8 cellular contexts compared by ENCODE assay signal in the genomic region with DNA sequence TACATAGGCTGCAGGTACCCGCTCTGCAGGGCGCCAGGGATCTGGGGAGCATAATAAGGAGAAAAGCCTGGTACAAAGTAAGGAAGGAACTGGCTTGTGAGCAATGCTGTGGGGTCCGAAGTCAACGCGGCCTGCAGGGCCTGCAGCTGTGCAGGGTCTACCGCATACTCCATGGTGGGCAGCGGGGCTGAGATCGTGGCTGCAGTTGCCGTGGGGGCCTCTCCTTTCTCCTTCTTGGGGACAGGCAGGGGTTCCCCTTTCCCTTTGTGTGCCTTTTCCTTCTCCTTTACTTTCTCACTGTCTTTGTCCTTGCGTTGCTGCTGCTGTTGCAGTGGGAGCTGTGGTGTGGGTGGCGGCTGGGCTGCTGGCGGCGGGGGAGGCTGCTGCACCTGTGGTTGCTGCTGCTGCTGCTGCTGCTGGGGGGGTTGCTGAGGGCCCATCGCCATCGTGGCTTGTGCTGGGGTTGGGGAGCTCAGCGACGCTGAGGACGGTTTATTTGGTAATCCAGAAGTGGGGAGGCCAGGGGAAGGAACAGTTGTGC.
DNase-seq lines count a peak whose midpoint lies in the region; ATAC-seq and TF ChIP-seq lines count a peak whose summit lies in the region.

No MANE protein-coding gene starts in this region.

- H3K9me3 ChIP-seq in iPS-15b (ENCODE audit: control insufficient read depth, insufficient read depth, low read length), result no peaks in the 10 kb centered on the region

- peaks cover 7% of the 10 kb centered on the region for H3K4me1 ChIP-seq in iPS-15b (ENCODE audit: control insufficient read depth, insufficient read depth, low read length)

- H3K9me3 Mint-ChIP-seq in activated CD4-positive, alpha-beta T cell treated with anti-CD3 and anti-CD28 coated beads for 36 hours (ENCODE audit: low read depth), result no peaks in the 10 kb centered on the region
- H3K9me3 Mint-ChIP-seq in activated CD8-positive, alpha-beta T cell treated with anti-CD3 and anti-CD28 coated beads for 36 hours, result no peaks in the 10 kb centered on the region
- H3K9me3 Mint-ChIP-seq in stimulated activated naive CD8-positive, alpha-beta T cell treated with anti-CD3 and anti-CD28 coated beads, Interleukin-15, amount 100 ng/mL, for 72 hours, result no peaks in the 10 kb centered on the region

- POLR2A ChIA-PET in activated CD4-positive, alpha-beta T cell treated with anti-CD3 and anti-CD28 coated beads for 36 hours (lab: Charles Lee), result no interaction called here
- POLR2A ChIA-PET in activated CD8-positive, alpha-beta T cell treated with anti-CD3 and anti-CD28 coated beads for 36 hours (lab: Charles Lee), result no interaction called here

- peaks cover 28% of the 10 kb centered on the region for H3K27me3 Mint-ChIP-seq in activated CD4-positive, alpha-beta T cell treated with anti-CD3 and anti-CD28 coated beads for 36 hours
- peaks cover 20% of the 10 kb centered on the region for H3K27me3 Mint-ChIP-seq in activated CD8-positive, alpha-beta T cell treated with anti-CD3 and anti-CD28 coated beads for 36 hours
- peaks cover 14% of the 10 kb centered on the region for H3K27me3 Mint-ChIP-seq in stimulated activated naive CD8-positive, alpha-beta T cell treated with anti-CD3 and anti-CD28 coated beads, Interleukin-15, amount 100 ng/mL, for 72 hours

- H3K36me3 ChIP-seq in iPS-15b (ENCODE audit: control insufficient read depth, insufficient read depth, low read length), result no peaks in the 10 kb centered on the region

- H3K4me3 ChIP-seq in iPS-15b (ENCODE audit: low read depth, low read length), result peak overlapping the region; percentile 77

- no peaks in the 10 kb centered on the region for H3K36me3 Mint-ChIP-seq in activated CD4-positive, alpha-beta T cell treated with anti-CD3 and anti-CD28 coated beads for 36 hours (ENCODE audit: low read depth)
- no peaks in the 10 kb centered on the region for H3K36me3 Mint-ChIP-seq in activated CD8-positive, alpha-beta T cell treated with anti-CD3 and anti-CD28 coated beads for 36 hours (ENCODE audit: low read depth)

- peaks cover 17% of the 10 kb centered on the region for H3K4me1 Mint-ChIP-seq in activated CD4-positive, alpha-beta T cell treated with anti-CD3 and anti-CD28 coated beads for 36 hours
- H3K4me1 Mint-ChIP-seq in activated CD8-positive, alpha-beta T cell treated with anti-CD3 and anti-CD28 coated beads for 36 hours (ENCODE audit: low read depth), result peaks cover 37% of the 10 kb centered on the region
- peaks cover 45% of the 10 kb centered on the region for H3K4me1 Mint-ChIP-seq in stimulated activated naive CD8-positive, alpha-beta T cell treated with anti-CD3 and anti-CD28 coated beads, Interleukin-15, amount 100 ng/mL, for 72 hours

- peak overlapping the region; percentile 39 for H3K27ac Mint-ChIP-seq in activated CD4-positive, alpha-beta T cell treated with anti-CD3 and anti-CD28 coated beads for 36 hours
- peak overlapping the region; percentile 78 for H3K27ac Mint-ChIP-seq in activated CD8-positive, alpha-beta T cell treated with anti-CD3 and anti-CD28 coated beads for 36 hours
- peak overlapping the region; percentile 20 to 48 for H3K27ac Mint-ChIP-seq in stimulated activated naive CD8-positive, alpha-beta T cell treated with anti-CD3 and anti-CD28 coated beads, Interleukin-15, amount 100 ng/mL, for 72 hours

- no peak for ATAC-seq in activated CD4-positive, alpha-beta T cell treated with anti-CD3 and anti-CD28 coated beads for 36 hours
- ATAC-seq in activated CD8-positive, alpha-beta T cell treated with anti-CD3 and anti-CD28 coated beads for 36 hours, result no peak
- ATAC-seq in stimulated activated naive CD8-positive, alpha-beta T cell treated with anti-CD3 and anti-CD28 coated beads, Interleukin-15, amount 100 ng/mL, for 72 hours, result no peak

- H3K27me3 ChIP-seq in iPS-15b (ENCODE audit: control insufficient read depth, insufficient read depth, low read length), result no peaks in the 10 kb centered on the region

- intact Hi-C loops in activated CD4-positive, alpha-beta T cell treated with anti-CD3 and anti-CD28 coated beads for 36 hours (cut with DNase I, micrococcal nuclease), result no loop called here
- intact Hi-C loops in activated CD8-positive, alpha-beta T cell treated with anti-CD3 and anti-CD28 coated beads for 36 hours (cut with micrococcal nuclease), result no loop called here

- peak overlapping the region; percentile 65 for H3K4me3 Mint-ChIP-seq in activated CD4-positive, alpha-beta T cell treated with anti-CD3 and anti-CD28 coated beads for 36 hours
- H3K4me3 Mint-ChIP-seq in activated CD8-positive, alpha-beta T cell treated with anti-CD3 and anti-CD28 coated beads for 36 hours, result peak overlapping the region; percentile 76
- H3K4me3 Mint-ChIP-seq in stimulated activated naive CD8-positive, alpha-beta T cell treated with anti-CD3 and anti-CD28 coated beads, Interleukin-15, amount 100 ng/mL, for 72 hours, result peak overlapping the region; percentile 80 to 83

- CTCF ChIA-PET in activated CD4-positive, alpha-beta T cell treated with anti-CD3 and anti-CD28 coated beads for 36 hours (lab: Charles Lee), result no interaction called here
- CTCF ChIA-PET in activated CD8-positive, alpha-beta T cell treated with anti-CD3 and anti-CD28 coated beads for 36 hours (lab: Charles Lee), result no interaction called here

- no peak for TF ChIP-seq CTCF in activated CD8-positive, alpha-beta T cell treated with anti-CD3 and anti-CD28 coated beads for 36 hours (IDR thresholded peaks at IDR 0.05)

- no peak for DNase-seq in activated CD4-positive, alpha-beta T cell treated with anti-CD3 and anti-CD28 coated beads for 36 hours
- no peak for DNase-seq in activated CD4-positive, alpha-beta T cell treated with anti-CD3 and anti-CD28 coated beads for 1 hour
- DNase-seq in activated CD8-positive, alpha-beta T cell treated with anti-CD3 and anti-CD28 coated beads for 36 hours, result peak; percentile 3
- DNase-seq in stimulated activated naive CD8-positive, alpha-beta T cell treated with anti-CD3 and anti-CD28 coated beads, Interleukin-15, amount 100 ng/mL, for 72 hours, result no peak
- DNase-seq in DMS53 (lab: John Stamatoyannopoulos, UW) (no peak), NCI-H146 treated with DMSO at 0.1 percent for 48 hours (lab: John Stamatoyannopoulos, UW; ENCODE audit: unreplicated experiment) (no peak), hepatic stellate cell (ENCODE audit: low spot score) (no peak)

- no peak overlapping the region for H3K9ac ChIP-seq in iPS-15b (ENCODE audit: low read depth, low read length)
